Comparison of ENCODE assay signal across 37 cellular contexts in genomic region chr12:56776654-56777053, GRCh38. TPM values are rescaled to one million over a fixed set of nuclear protein-coding genes. Genes with fewer than 3 reads are reported as not detected.
DNase-seq lines count a peak whose midpoint lies in the region; ATAC-seq, FAIRE-seq and TF ChIP-seq lines count a peak whose summit lies in the region.
"Had no signal": no experiment of that assay in that cellular context is flagged by ENCODE, and none has a peak within 500 bp of the region (broad histone marks: within the 10 kb centered on the region; RNA-seq: fewer than 3 reads in every experiment).

No MANE protein-coding gene starts in this region.

- H3K27ac Mint-ChIP-seq in activated T-helper 1 cell treated with anti-CD3 and anti-CD28 coated beads, Interleukin-12 subunit alpha, Interleukin-12 subunit beta, Interleukin-2, Interleukin-4 antibody, amounts not matched to agents 30 ng/mL and 10 ng/mL and 1 ng/mL, durations not matched to agents 14 hours and 24 hours and 36 hours: no peak overlapping the region
- H3K27ac Mint-ChIP-seq: B cell; CD4-positive, alpha-beta memory T cell; CD4-positive, alpha-beta T cell; CD4-positive, CD25-positive, alpha-beta regulatory T cell; CD8-positive, alpha-beta T cell had no signal

- no peaks in the 10 kb centered on the region for H3K9me2 ChIP-seq in SK-N-SH

- ATAC-seq in SK-N-SH treated with all-trans-retinoic acid at 6 μM for 48 hours (no peak), K562 (no peak), GM19023 (IDR thresholded peaks at IDR 0.05; ENCODE audit: unreplicated experiment) (no peak)
- ATAC-seq: A549; CD8-positive, alpha-beta T cell had no signal

- no peaks in the 10 kb centered on the region for H3K9me1 ChIP-seq in K562 (ENCODE audit: control insufficient read depth, insufficient read depth, low read length)

- H3K4me3 Mint-ChIP-seq in activated T-helper 1 cell treated with anti-CD3 and anti-CD28 coated beads, Interleukin-12 subunit alpha, Interleukin-12 subunit beta, Interleukin-2, Interleukin-4 antibody, amounts not matched to agents 30 ng/mL and 10 ng/mL and 1 ng/mL, durations not matched to agents 14 hours and 24 hours and 36 hours: no peak overlapping the region
- H3K4me3 Mint-ChIP-seq: B cell; CD14-positive monocyte; CD4-positive, alpha-beta memory T cell; CD4-positive, alpha-beta T cell; CD4-positive, CD25-positive, alpha-beta regulatory T cell; CD8-positive, alpha-beta memory T cell; CD8-positive, alpha-beta T cell had no signal

- DNase-seq in SK-N-SH (no peak), GM12891 (ENCODE audit: insufficient read length, low spot score) (no peak), K562 (ENCODE audit: extremely low read depth in 1 of 4, low spot score in 3 of 4) (no peak)
- DNase-seq in activated T-helper 1 cell treated with anti-CD3 and anti-CD28 coated beads, Interleukin-12 subunit alpha, Interleukin-12 subunit beta, Interleukin-2, Interleukin-4 antibody, amounts not matched to agents 30 ng/mL and 10 ng/mL and 1 ng/mL, durations not matched to agents 14 hours and 24 hours and 36 hours (ENCODE audit: low spot score): no peak
- no peak for DNase-seq in stimulated activated CD4-positive, alpha-beta T cell treated with anti-CD3 and anti-CD28 coated beads, Interleukin-4, amount 100 ng/mL, for 1 hour
- DNase-seq: 8988T; ACHN; AML-193; BE2C; C1 segment of cervical spinal cord; Caco-2; Calu3; CD4-positive, alpha-beta memory T cell; CD4-positive, alpha-beta T cell; CD4-positive, CD25-positive, alpha-beta regulatory T cell; CD8-positive, alpha-beta memory T cell; CD8-positive, alpha-beta T cell; COR-L47; DMS 273 treated with DMSO at 0.1 percent for 48 hours; DMS153; DMS53; DMS79; DMS79 treated with DMSO at 0.1 percent for 48 hours; DND-41; EL had no signal

- H4K20me1 ChIP-seq in SK-N-SH (ENCODE audit: insufficient read depth) (no peaks in the 10 kb centered on the region), K562 (replicated peaks; ENCODE audit: control insufficient read depth, insufficient read depth, low read length) (no peaks in the 10 kb centered on the region)
- H4K20me1 ChIP-seq: BLaER1; BLaER1 treated with 17β-estradiol and CSF1 and Interleukin-3, amounts not matched to agents 10 nM and 100 nM had no signal

- H3K9ac ChIP-seq in SK-N-SH: no peak overlapping the region
- no peak overlapping the region for H3K9ac ChIP-seq in K562 (ENCODE audit: insufficient read depth in 1 of 2, low read depth in 2 of 2, low read length in 2 of 2)
- H3K9ac ChIP-seq: BLaER1; BLaER1 treated with 17β-estradiol and CSF1 and Interleukin-3, amounts not matched to agents 10 nM and 100 nM had no signal

- BruUV-seq in K562 (replicated peaks; lab: Mats Ljungman, UMichigan): no TSS peak

- FAIRE-seq in GM12891 (lab: Jason Lieb, UNC) (peak; percentile 35), K562 (lab: Jason Lieb, UNC) (no peak)
- FAIRE-seq: A204.1, A549, D721Med had no signal

- no peak for TF ChIP-seq RAD21 in SK-N-SH (IDR thresholded peaks at IDR 0.05; ENCODE audit: low read length)
- TF ChIP-seq RAD21 in K562 (CRISPR knock-in tag; conservative IDR thresholded peaks at IDR 0.05 in 1 of 2, IDR thresholded peaks at IDR 0.05 in 1 of 2): no peak

- H3K27ac ChIP-seq in SK-N-SH (ENCODE audit: low read depth in 2 of 2, low read length in 1 of 2) (no peak overlapping the region), HEK293 (ENCODE audit: extremely low read depth, low read depth, low read length) (no peak overlapping the region), K562 (ENCODE audit: extremely low read depth, low read depth, low read length) (no peak overlapping the region)
- H3K27ac ChIP-seq: 22Rv1; A549; BLaER1; BLaER1 treated with 17β-estradiol and CSF1 and Interleukin-3, amounts not matched to agents 10 nM and 100 nM; C4-2B had no signal

- TF ChIP-seq POLR2A in GM12891 (IDR thresholded peaks at IDR 0.05; ENCODE audit: low read depth, low read length) (no peak), K562 (conservative IDR thresholded peaks at IDR 0.05) (no peak)

- H3F3A ChIP-seq in SK-N-SH (replicated peaks; ENCODE audit: insufficient read depth): no peaks in the 10 kb centered on the region

- in situ Hi-C loops in K562 (cut with MboI): no loop called here

- H3K79me2 ChIP-seq in SK-N-SH (ENCODE audit: insufficient read depth): no peaks in the 10 kb centered on the region
- H3K79me2 ChIP-seq in K562 (ENCODE audit: control insufficient read depth, insufficient read depth, low read length): no peaks in the 10 kb centered on the region

- H3K36me3 ChIP-seq in SK-N-SH (replicated peaks in 1 of 2; ENCODE audit: control insufficient read depth in 1 of 2, insufficient read depth in 2 of 2, low read length in 1 of 2) (no peaks in the 10 kb centered on the region), HEK293 (ENCODE audit: control insufficient read depth in 2 of 2, insufficient read depth in 1 of 2, low read length in 2 of 2) (no peaks in the 10 kb centered on the region), K562 (ENCODE audit: control insufficient read depth, insufficient read depth, low read length) (no peaks in the 10 kb centered on the region)
- H3K36me3 ChIP-seq: BE2C, BLaER1 had no signal

- H3K4me1 ChIP-seq in SK-N-SH (ENCODE audit: control insufficient read depth in 1 of 2, insufficient read depth in 2 of 2, low read depth in 1 of 2, low read length in 1 of 2) (no peaks in the 10 kb centered on the region), HEK293 (ENCODE audit: control insufficient read depth, insufficient read depth, low read length) (no peaks in the 10 kb centered on the region), K562 (replicated peaks in 1 of 2; ENCODE audit: control insufficient read depth in 2 of 2, insufficient read depth in 2 of 2, low read length in 2 of 2) (peaks cover 0 to 5% of the 10 kb centered on the region in 2 experiments; a peak in 2 of 5 replicates)
- H3K4me1 ChIP-seq: A549, BE2C, Caco-2 had no signal

- H3K27me3 ChIP-seq in SK-N-SH (ENCODE audit: insufficient read depth): no peaks in the 10 kb centered on the region
- H3K27me3 ChIP-seq in K562 (ENCODE audit: control insufficient read depth in 2 of 2, insufficient read depth in 2 of 2, low read length in 2 of 2): no peaks in the 10 kb centered on the region
- H3K27me3 ChIP-seq: BE2C; BLaER1; BLaER1 treated with 17β-estradiol and CSF1 and Interleukin-3, amounts not matched to agents 10 nM and 100 nM had no signal

- H3K4me3 ChIP-seq in SK-N-SH (ENCODE audit: low read depth in 2 of 2, low read length in 1 of 2) (no peak overlapping the region), HEK293 (ENCODE audit: low read depth, low read length) (no peak overlapping the region), K562 (no peak overlapping the region)
- H3K4me3 ChIP-seq: A549; BLaER1; BLaER1 treated with 17β-estradiol and CSF1 and Interleukin-3, amounts not matched to agents 10 nM and 100 nM had no signal

- H3K27me3 Mint-ChIP-seq in activated T-helper 1 cell treated with anti-CD3 and anti-CD28 coated beads, Interleukin-12 subunit alpha, Interleukin-12 subunit beta, Interleukin-2, Interleukin-4 antibody, amounts not matched to agents 30 ng/mL and 10 ng/mL and 1 ng/mL, durations not matched to agents 14 hours and 24 hours and 36 hours (ENCODE audit: insufficient read depth): peaks cover 3% of the 10 kb centered on the region
- H3K27me3 Mint-ChIP-seq: B cell; CD4-positive, alpha-beta memory T cell; CD4-positive, alpha-beta T cell; CD8-positive, alpha-beta memory T cell had no signal

- H3K9me3 ChIP-seq in SK-N-SH: no peaks in the 10 kb centered on the region
- no peaks in the 10 kb centered on the region for H3K9me3 ChIP-seq in HEK293 (ENCODE audit: control insufficient read depth, insufficient read depth, low read depth, low read length)
- H3K9me3 ChIP-seq in K562 (replicated peaks; ENCODE audit: control insufficient read depth, insufficient read depth, low read depth, low read length): no peaks in the 10 kb centered on the region
- H3K9me3 ChIP-seq: A549, BE2C, Caco-2 had no signal

- 92% methylated on average over 3 of the region's 3 CpGs for WGBS in SK-N-SH (ENCODE audit: low lambda C conversion rate)
- WGBS in K562 (ENCODE audit: insufficient coverage, low coverage, missing lambda C conversion rate): 87% methylated on average over 3 of the region's 3 CpGs

- H2AFZ ChIP-seq in SK-N-SH (ENCODE audit: low read depth) (no peak overlapping the region), K562 (ENCODE audit: low read depth, low read length) (no peak overlapping the region)

- TF ChIP-seq CTCF in SK-N-SH (IDR thresholded peaks at IDR 0.05) (no peak), HEK293 (tag by site-specific recombination; IDR thresholded peaks at IDR 0.05) (no peak), K562 (IDR thresholded peaks at IDR 0.05 in 2 of 3, conservative IDR thresholded peaks at IDR 0.05 in 1 of 3; ENCODE audit: insufficient read depth in 2 of 3, low read depth in 1 of 3, low read length in 3 of 3) (no peak)

- H3K4me2 ChIP-seq in SK-N-SH (no peak overlapping the region), K562 (ENCODE audit: insufficient read depth, low read length) (no peak overlapping the region)
- H3K4me2 ChIP-seq: A549, BLaER1 had no signal

- H3K36me3 Mint-ChIP-seq in activated T-helper 1 cell treated with anti-CD3 and anti-CD28 coated beads, Interleukin-12 subunit alpha, Interleukin-12 subunit beta, Interleukin-2, Interleukin-4 antibody, amounts not matched to agents 30 ng/mL and 10 ng/mL and 1 ng/mL, durations not matched to agents 14 hours and 24 hours and 36 hours (ENCODE audit: low read depth): no peaks in the 10 kb centered on the region
- H3K36me3 Mint-ChIP-seq: CD14-positive monocyte; CD4-positive, alpha-beta memory T cell; CD4-positive, CD25-positive, alpha-beta regulatory T cell; CD8-positive, alpha-beta memory T cell; CD8-positive, alpha-beta T cell had no signal

- TF ChIP-seq EP300 in SK-N-SH (IDR thresholded peaks at IDR 0.05; ENCODE audit: borderline replicate concordance in 1 of 2, low read depth in 1 of 2, low read length in 1 of 2): no peak
- no peak for TF ChIP-seq EP300 in K562 (IDR thresholded peaks at IDR 0.05; ENCODE audit: low read length)

- H3K4me1 Mint-ChIP-seq in activated T-helper 1 cell treated with anti-CD3 and anti-CD28 coated beads, Interleukin-12 subunit alpha, Interleukin-12 subunit beta, Interleukin-2, Interleukin-4 antibody, amounts not matched to agents 30 ng/mL and 10 ng/mL and 1 ng/mL, durations not matched to agents 14 hours and 24 hours and 36 hours (ENCODE audit: low read depth): no peaks in the 10 kb centered on the region
- H3K4me1 Mint-ChIP-seq: CD4-positive, alpha-beta memory T cell; CD8-positive, alpha-beta memory T cell had no signal

- intact Hi-C loops in K562 (cut with micrococcal nuclease): no loop called here
- intact Hi-C loops in activated T-helper 1 cell treated with anti-CD3 and anti-CD28 coated beads, Interleukin-12 subunit alpha, Interleukin-12 subunit beta, Interleukin-2, Interleukin-4 antibody, amounts not matched to agents 30 ng/mL and 10 ng/mL and 1 ng/mL, durations not matched to agents 14 hours and 24 hours and 36 hours (cut with micrococcal nuclease): no loop called here

- POLR2A ChIA-PET in SK-N-SH (lab: Yijun Ruan, JAX): no interaction called here
- POLR2A ChIA-PET in HEK293 (lab: Yijun Ruan, JAX): no interaction called here
- POLR2A ChIA-PET in K562 (lab: Yijun Ruan, JAX): no interaction called here

- H3K9me3 Mint-ChIP-seq in activated T-helper 1 cell treated with anti-CD3 and anti-CD28 coated beads, Interleukin-12 subunit alpha, Interleukin-12 subunit beta, Interleukin-2, Interleukin-4 antibody, amounts not matched to agents 30 ng/mL and 10 ng/mL and 1 ng/mL, durations not matched to agents 14 hours and 24 hours and 36 hours: no peaks in the 10 kb centered on the region
- H3K9me3 Mint-ChIP-seq: CD4-positive, alpha-beta memory T cell; CD4-positive, alpha-beta T cell; CD8-positive, alpha-beta memory T cell; CD8-positive, alpha-beta T cell had no signal

- CTCF ChIA-PET in SK-N-SH (lab: Yijun Ruan, JAX) (interaction anchor here (0.6 kb wide), 1 partner anchor 286 kb away, joined by 3 read pairs; no protein-coding TSS in a partner anchor), HEK293 (lab: Yijun Ruan, JAX) (interaction anchor here (1.3 kb wide), 1 partner anchor 13 kb away, joined by 3 read pairs; the partner anchor contains the start of gene HSD17B6), K562 (lab: Yijun Ruan, JAX; ENCODE audit: low intra/inter-chr PET ratio) (no interaction called here)

RNA-seq across cellular contexts. Expression of gene HSD17B6, which starts 13.5 kb away (rescaled TPM):
- polyA plus RNA-seq in SK-N-SH (2012; rRNA removed): 1.2 and 1.5 TPM in 2 replicates
- 1.0 and 1.4 TPM in 2 replicates for polyA plus RNA-seq in SK-N-SH (2012; cell fraction: cytosol; rRNA removed)
- polyA plus RNA-seq in SK-N-SH (2012; cell fraction: nucleus; rRNA removed): 0.39 and 0.61 TPM in 2 replicates
- polyA plus RNA-seq in GM12891 (2012; ENCODE audit: low read depth, missing spikeins): 0.47 TPM
- total RNA-seq in K562 (2011; cell fraction: chromatin; rRNA removed; ENCODE audit: low replicate concordance): 0.72 and 1.5 TPM in 2 replicates
- total RNA-seq in K562 (2011; cell fraction: nucleolus; rRNA removed): 0.66 and 0.83 TPM in 2 replicates
- 3.8 and 4.6 TPM in 2 replicates for total RNA-seq in K562 (2011; cell fraction: nucleoplasm; rRNA removed)
- total RNA-seq in K562 (2014; rRNA removed): 0.94 and 1.1 TPM in 2 replicates
- 0.99 and 1.1 TPM in 2 replicates for total RNA-seq in K562 (2014; rRNA removed; fragmentation: Illumina TruSeq; extraction: Trizol)
- 0.47 and 1.1 TPM in 2 replicates for total RNA-seq in K562 (2015; rRNA removed; fragmentation: Illumina TruSeq; extraction: Trizol)
- 0.85 and 1.3 TPM in 2 replicates for total RNA-seq in K562 (2021)
- polyA plus RNA-seq in K562 (2011; rRNA removed): 1.4 and 1.7 TPM in 2 replicates
- polyA plus RNA-seq in K562 (2011; cell fraction: cytosol; rRNA removed): 0.25 and 0.47 TPM in 2 replicates
- polyA plus RNA-seq in K562 (2011; cell fraction: nucleus; rRNA removed): 0.29 and 0.53 TPM in 2 replicates
- 0.66 and 1.1 TPM in 2 replicates for polyA plus RNA-seq in K562 (2012)
- polyA plus RNA-seq in K562 (2014; fragmentation: Illumina TruSeq; extraction: Trizol): 0.64 and 0.83 TPM in 2 replicates
- polyA plus RNA-seq in K562 (2014; fragmentation: Nextera tagmentation; extraction: Ambion mirVana): under 1 TPM; 0.53 to 0.94 TPM
- polyA plus RNA-seq in K562 (2014; rRNA removed): 0.40 and 0.84 TPM in 2 replicates
- 0.53 and 1.1 TPM in 2 replicates for polyA minus RNA-seq in K562 (2011; rRNA and poly(A)+ RNA removed)
- not detected in 2 replicates for polyA minus RNA-seq in K562 (2011; cell fraction: cytosol; rRNA and poly(A)+ RNA removed)
- not detected in 2 replicates for polyA minus RNA-seq in K562 (2011; cell fraction: nucleus; rRNA and poly(A)+ RNA removed)
- total RNA-seq in activated T-helper 1 cell treated with anti-CD3 and anti-CD28 coated beads, Interleukin-12 subunit alpha, Interleukin-12 subunit beta, Interleukin-2, Interleukin-4 antibody, amounts not matched to agents 30 ng/mL and 10 ng/mL and 1 ng/mL, durations not matched to agents 14 hours and 24 hours and 36 hours: 1.3 and 1.7 TPM in 2 replicates
- total RNA-seq: CD4-positive, alpha-beta T cell; CD4-positive, CD25-positive, alpha-beta regulatory T cell had no signal

RNA-seq across cellular contexts. Expression of gene PRIM1, which starts 24.5 kb away (rescaled TPM):
- polyA plus RNA-seq in SK-N-SH (2012; rRNA removed): 10.3 and 10.9 TPM in 2 replicates
- 10.1 and 13.0 TPM in 2 replicates for polyA plus RNA-seq in SK-N-SH (2012; cell fraction: cytosol; rRNA removed)
- polyA plus RNA-seq in SK-N-SH (2012; cell fraction: nucleus; rRNA removed): 9.2 and 15.5 TPM in 2 replicates
- polyA plus RNA-seq in GM12891 (2012; ENCODE audit: low read depth, missing spikeins): 27.6 TPM
- 116 and 247 TPM in 2 replicates for total RNA-seq in K562 (2011; cell fraction: chromatin; rRNA removed; ENCODE audit: low replicate concordance)
- total RNA-seq in K562 (2011; cell fraction: nucleolus; rRNA removed): 59.5 and 64.6 TPM in 2 replicates
- 79.8 and 102 TPM in 2 replicates for total RNA-seq in K562 (2011; cell fraction: nucleoplasm; rRNA removed)
- 65.1 and 67.2 TPM in 2 replicates for total RNA-seq in K562 (2014; rRNA removed)
- 149 and 170 TPM in 2 replicates for total RNA-seq in K562 (2014; rRNA removed; fragmentation: Illumina TruSeq; extraction: Trizol)
- total RNA-seq in K562 (2015; rRNA removed; fragmentation: Illumina TruSeq; extraction: Trizol): 119 and 124 TPM in 2 replicates
- 82.2 and 83.9 TPM in 2 replicates for total RNA-seq in K562 (2021)
- polyA plus RNA-seq in K562 (2011; rRNA removed): 95.7 and 140 TPM in 2 replicates
- 65.5 and 79.1 TPM in 2 replicates for polyA plus RNA-seq in K562 (2011; cell fraction: cytosol; rRNA removed)
- polyA plus RNA-seq in K562 (2011; cell fraction: nucleus; rRNA removed): 48.2 and 74.4 TPM in 2 replicates
- polyA plus RNA-seq in K562 (2012): 70.3 and 108 TPM in 2 replicates
- polyA plus RNA-seq in K562 (2014; fragmentation: Illumina TruSeq; extraction: Trizol): 148 and 152 TPM in 2 replicates
- polyA plus RNA-seq in K562 (2014; fragmentation: Nextera tagmentation; extraction: Ambion mirVana): 100 to 1,000 TPM; 175 to 179 TPM
- 105 and 109 TPM in 2 replicates for polyA plus RNA-seq in K562 (2014; rRNA removed)
- 172 TPM in 2 replicates for polyA minus RNA-seq in K562 (2011; rRNA and poly(A)+ RNA removed)
- polyA minus RNA-seq in K562 (2011; cell fraction: cytosol; rRNA and poly(A)+ RNA removed): 31.9 and 46.5 TPM in 2 replicates
- polyA minus RNA-seq in K562 (2011; cell fraction: nucleus; rRNA and poly(A)+ RNA removed): 44.2 and 85.0 TPM in 2 replicates
- total RNA-seq in activated T-helper 1 cell treated with anti-CD3 and anti-CD28 coated beads, Interleukin-12 subunit alpha, Interleukin-12 subunit beta, Interleukin-2, Interleukin-4 antibody, amounts not matched to agents 30 ng/mL and 10 ng/mL and 1 ng/mL, durations not matched to agents 14 hours and 24 hours and 36 hours: 67.5 and 67.8 TPM in 2 replicates

RNA-seq across cellular contexts. Expression of gene NACA, which starts 51.6 kb away (rescaled TPM):
- polyA plus RNA-seq in SK-N-SH (2012; rRNA removed) (523 and 644 TPM in 2 replicates), K562 (2011; rRNA removed) (1,225 and 1,538 TPM in 2 replicates), K562 (2014; fragmentation: Illumina TruSeq; extraction: Trizol) (1,591 and 1,645 TPM in 2 replicates), K562 (2014; fragmentation: Nextera tagmentation; extraction: Ambion mirVana) (1,000 to 10,000 TPM; 2,280 to 2,416 TPM), K562 (2014; rRNA removed) (1,506 and 1,626 TPM in 2 replicates)
- 840 and 1,075 TPM in 2 replicates for polyA plus RNA-seq in SK-N-SH (2012; cell fraction: cytosol; rRNA removed)
- polyA plus RNA-seq in SK-N-SH (2012; cell fraction: nucleus; rRNA removed): 157 and 212 TPM in 2 replicates
- polyA plus RNA-seq in GM12891 (2012; ENCODE audit: low read depth, missing spikeins): 2,973 TPM
- total RNA-seq in K562 (2011; cell fraction: chromatin; rRNA removed; ENCODE audit: low replicate concordance): 132 and 260 TPM in 2 replicates
- 93.4 and 98.8 TPM in 2 replicates for total RNA-seq in K562 (2011; cell fraction: nucleolus; rRNA removed)
- total RNA-seq in K562 (2011; cell fraction: nucleoplasm; rRNA removed): 176 and 303 TPM in 2 replicates
- total RNA-seq in K562 (2014; rRNA removed) (1,508 and 1,729 TPM in 2 replicates), K562 (2014; rRNA removed; fragmentation: Illumina TruSeq; extraction: Trizol) (2,249 and 2,401 TPM in 2 replicates), K562 (2015; rRNA removed; fragmentation: Illumina TruSeq; extraction: Trizol) (2,051 and 2,139 TPM in 2 replicates), K562 (2021) (1,030 and 1,135 TPM in 2 replicates)
- 364 and 765 TPM in 2 replicates for polyA plus RNA-seq in K562 (2011; cell fraction: cytosol; rRNA removed)
- polyA plus RNA-seq in K562 (2011; cell fraction: nucleus; rRNA removed): 212 and 417 TPM in 2 replicates
- 1,935 and 2,376 TPM in 2 replicates for polyA plus RNA-seq in K562 (2012)
- polyA minus RNA-seq in K562 (2011; rRNA and poly(A)+ RNA removed): 1,074 and 1,137 TPM in 2 replicates
- 239 and 257 TPM in 2 replicates for polyA minus RNA-seq in K562 (2011; cell fraction: cytosol; rRNA and poly(A)+ RNA removed)
- polyA minus RNA-seq in K562 (2011; cell fraction: nucleus; rRNA and poly(A)+ RNA removed): 60.7 and 154 TPM in 2 replicates
- total RNA-seq in activated T-helper 1 cell treated with anti-CD3 and anti-CD28 coated beads, Interleukin-12 subunit alpha, Interleukin-12 subunit beta, Interleukin-2, Interleukin-4 antibody, amounts not matched to agents 30 ng/mL and 10 ng/mL and 1 ng/mL, durations not matched to agents 14 hours and 24 hours and 36 hours: 942 and 963 TPM in 2 replicates
